Comparison of ENCODE assay signal across 18 cellular contexts in the genomic region with DNA sequence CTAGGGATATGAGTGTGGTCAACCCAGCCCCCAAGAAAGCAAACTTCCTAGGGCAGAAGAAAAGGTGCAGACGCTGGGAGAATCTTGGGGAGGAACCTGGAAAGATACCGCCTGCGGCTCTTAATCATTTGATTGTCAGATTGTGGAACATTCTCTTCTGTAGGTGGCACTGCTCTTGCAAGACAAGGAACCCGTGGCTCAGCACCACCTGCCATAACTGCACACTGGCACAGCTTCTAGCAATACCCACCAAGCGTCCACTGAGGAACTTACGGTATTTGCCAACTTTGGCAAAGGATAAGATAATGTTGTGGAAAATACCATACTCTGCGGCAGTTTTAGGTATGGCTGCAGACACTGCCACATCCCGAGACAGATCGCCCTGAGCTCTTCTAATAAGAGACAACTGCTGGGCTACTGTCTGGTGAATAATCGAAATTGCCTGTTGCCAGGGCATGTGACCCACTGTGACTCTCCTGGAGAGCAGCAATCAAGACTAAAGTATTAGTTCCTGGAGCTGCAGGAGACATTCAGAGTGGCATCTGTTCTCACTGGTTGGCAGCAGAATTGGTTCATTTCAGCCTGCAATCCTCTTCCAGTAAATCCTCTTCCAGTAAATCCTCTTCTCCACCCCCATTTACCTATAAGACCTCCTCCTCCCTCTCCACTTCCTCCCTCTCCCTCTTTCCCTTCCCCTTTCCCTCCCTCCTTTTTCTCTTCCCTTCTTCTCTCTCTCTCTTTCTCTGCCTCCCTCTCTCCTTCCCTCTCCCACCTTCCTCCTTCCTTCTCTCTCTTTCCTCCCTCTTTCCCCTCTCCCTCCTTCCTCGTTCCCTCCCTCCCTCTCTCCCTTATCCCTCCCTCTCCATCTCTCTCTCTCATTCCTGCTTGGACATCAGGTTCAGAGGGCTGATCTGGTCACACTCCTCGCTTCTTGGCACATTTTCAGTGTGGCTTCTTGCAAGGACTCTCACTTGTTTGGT. TPM values are rescaled to one million over a fixed set of nuclear protein-coding genes. Genes with fewer than 3 reads are reported as not detected.
DNase-seq lines count a peak whose midpoint lies in the region; ATAC-seq and TF ChIP-seq lines count a peak whose summit lies in the region.
"Had no signal": no experiment of that assay in that cellular context is flagged by ENCODE, and none has a peak within 500 bp of the region (broad histone marks: within the 10 kb centered on the region; RNA-seq: fewer than 3 reads in every experiment).

No MANE protein-coding gene starts in this region.

- no peaks in the 10 kb centered on the region for H3K36me3 Mint-ChIP-seq in endodermal cell (ENCODE audit: low read depth)
- no peaks in the 10 kb centered on the region for H3K36me3 Mint-ChIP-seq in T-cell
- H3K36me3 Mint-ChIP-seq: activated naive CD8-positive, alpha-beta T cell; stimulated activated naive B cell treated with anti-CD40 and anti-IgM and Interleukin-4, amounts not matched to agents 10 μg/mL and 1 μg/mL and 100 μg/mL, for 72 hours had no signal

- 92 to 94% methylated on average over 11 to 12 of the region's 12 CpGs for WGBS in endodermal cell (ENCODE audit: insufficient coverage in 1 of 2, insufficient read length in 1 of 2), 2 experiments

- no peaks in the 10 kb centered on the region for H3K9me3 ChIP-seq in endodermal cell (ENCODE audit: control insufficient read depth, low read length)
- H3K9me3 ChIP-seq: MG63, spleen had no signal

- no peak overlapping the region for H3K27ac Mint-ChIP-seq in endodermal cell
- no peak overlapping the region for H3K27ac Mint-ChIP-seq in T-cell
- H3K27ac Mint-ChIP-seq: activated naive CD8-positive, alpha-beta T cell; stimulated activated naive B cell treated with anti-CD40 and anti-IgM and Interleukin-4, amounts not matched to agents 10 μg/mL and 1 μg/mL and 100 μg/mL, for 72 hours had no signal

- no peak for ATAC-seq in T-cell (replicated peaks in 1 of 4)
- ATAC-seq: SK-N-SH treated with all-trans-retinoic acid at 6 μM for 48 hours; stimulated activated naive B cell treated with anti-CD40 and anti-IgM and Interleukin-4, amounts not matched to agents 10 μg/mL and 1 μg/mL and 100 μg/mL, for 72 hours had no signal

- H3K27me3 Mint-ChIP-seq in endodermal cell (ENCODE audit: insufficient read depth) (no peaks in the 10 kb centered on the region), T-cell (peaks cover 0 to 2% of the 10 kb centered on the region in 2 donors)
- H3K27me3 Mint-ChIP-seq: activated naive CD8-positive, alpha-beta T cell; stimulated activated naive B cell treated with anti-CD40 and anti-IgM and Interleukin-4, amounts not matched to agents 10 μg/mL and 1 μg/mL and 100 μg/mL, for 72 hours had no signal

- no peak overlapping the region for H3K4me3 Mint-ChIP-seq in endodermal cell
- H3K4me3 Mint-ChIP-seq in T-cell = no peak overlapping the region
- H3K4me3 Mint-ChIP-seq: activated naive CD8-positive, alpha-beta T cell; stimulated activated naive B cell treated with anti-CD40 and anti-IgM and Interleukin-4, amounts not matched to agents 10 μg/mL and 1 μg/mL and 100 μg/mL, for 72 hours had no signal

- CTCF ChIA-PET in T-cell (lab: Charles Lee) = no interaction called here

- no peaks in the 10 kb centered on the region for H3K4me1 ChIP-seq in endodermal cell (ENCODE audit: control insufficient read depth, insufficient read depth, low read length)

- H3K27me3 ChIP-seq in endodermal cell (ENCODE audit: control insufficient read depth, insufficient read depth, low read length, poor library complexity, severe bottlenecking) = no peaks in the 10 kb centered on the region
- H3K27me3 ChIP-seq: MG63, spleen had no signal

- peaks cover 1% of the 10 kb centered on the region for H3K9me3 Mint-ChIP-seq in endodermal cell
- H3K9me3 Mint-ChIP-seq in T-cell = peaks cover 0 to 6% (median 0%) of the 10 kb centered on the region in 3 donors

- no peak overlapping the region for H3K27ac ChIP-seq in endodermal cell (ENCODE audit: low read depth, low read length)
- H3K27ac ChIP-seq: spleen had no signal

- H3K36me3 ChIP-seq in endodermal cell (ENCODE audit: control insufficient read depth, insufficient read depth, low read length) = no peaks in the 10 kb centered on the region
- H3K36me3 ChIP-seq: MG63, spleen had no signal

- POLR2A ChIA-PET in T-cell (lab: Charles Lee) = no interaction called here

- H3K9ac ChIP-seq in endodermal cell (ENCODE audit: extremely low read depth, low read length, poor library complexity, severe bottlenecking) = no peak overlapping the region

- H3K4me3 ChIP-seq in endodermal cell (ENCODE audit: low read length) = no peak overlapping the region
- H3K4me3 ChIP-seq: MG63, spleen had no signal

- peak; percentile 10 for DNase-seq in NCI-H1105 treated with DMSO at 0.1 percent for 48 hours (lab: John Stamatoyannopoulos, UW)
- DNase-seq in NCI-H1105 (lab: John Stamatoyannopoulos, UW) = no peak
- peak; percentile 58 for DNase-seq in NCI-H1694 (lab: John Stamatoyannopoulos, UW)
- DNase-seq in RPMI8226 = peak; percentile 10
- DNase-seq in myocyte (ENCODE audit: low read depth) = peak; percentile 20
- DNase-seq in T-helper 1 cell = no peak
- DNase-seq in endodermal cell = no peak
- no peak for DNase-seq in T-cell
- DNase-seq: activated CD4-positive, alpha-beta T cell treated with anti-CD3 and anti-CD28 coated beads, Interleukin-2, amount 50 U/mL, for 4 hours; activated T-cell treated with anti-CD3 and anti-CD28 coated beads, Interleukin-2, amount 50 U/mL, for 1 hour; effector CD4-positive, alpha-beta T cell; MG63; spleen; stimulated activated naive B cell treated with anti-CD40 and anti-IgM and Interleukin-4, amounts not matched to agents 10 μg/mL and 1 μg/mL and 100 μg/mL, for 72 hours; trophoblast cell had no signal

- H3K4me1 Mint-ChIP-seq in endodermal cell = no peaks in the 10 kb centered on the region
- no peaks in the 10 kb centered on the region for H3K4me1 Mint-ChIP-seq in T-cell
- H3K4me1 Mint-ChIP-seq: stimulated activated naive B cell treated with anti-CD40 and anti-IgM and Interleukin-4, amounts not matched to agents 10 μg/mL and 1 μg/mL and 100 μg/mL, for 72 hours had no signal

- no peak for TF ChIP-seq CTCF in endodermal cell (conservative IDR thresholded peaks at IDR 0.05)

RNA-seq across cellular contexts. Expression of a gene that starts 49.7 kb away (rescaled TPM):
- total RNA-seq in myocyte (0.73 and 1.0 TPM in 2 replicates), endodermal cell (1 to 10 TPM; 2.5 to 6.1 TPM), T-cell (under 1 TPM in 3 of 5 donors, not detected in 2; 0.03 to 0.09 (median 0.06) TPM)
- polyA plus RNA-seq in myocyte (2012) = 1.1 TPM
- polyA plus RNA-seq in endodermal cell (2013, experiment 1 of 2) = 1.2 TPM
- 1.0 TPM for polyA plus RNA-seq in endodermal cell (2013, experiment 2 of 2)
- total RNA-seq: NCI-H460 had no signal

Comparison
In these comparisons a context has a peak if more than half of its experiments do, and no peak if none do; other contexts are left out.
1. DNase-seq: peak in NCI-H1105 treated with DMSO at 0.1 percent for 48 hours (single experiment), NCI-H1694 (single experiment), RPMI8226 (single experiment) and myocyte (single experiment); none in NCI-H1105 (single experiment), T-helper 1 cell (0 of 5), endodermal cell (single experiment) and T-cell (0 of 34).